ENCODE assay signal across 26 cellular contexts in genomic region chr5:142358648-142359047, GRCh38. TPM values are rescaled to one million over a fixed set of nuclear protein-coding genes. Genes with fewer than 3 reads are reported as not detected.
DNase-seq lines count a peak whose midpoint lies in the region; ATAC-seq and TF ChIP-seq lines count a peak whose summit lies in the region.
"Had no signal": no experiment of that assay in that cellular context is flagged by ENCODE, and none has a peak within 500 bp of the region (broad histone marks: within the 10 kb centered on the region; RNA-seq: fewer than 3 reads in every experiment).

No MANE protein-coding gene starts in this region.

- ATAC-seq in sciatic nerve, result no peak
- ATAC-seq: left lung; naive thymus-derived CD4-positive, alpha-beta T cell; stimulated activated naive CD8-positive, alpha-beta T cell treated with anti-CD3 and anti-CD28 coated beads, Interleukin-15, amount 100 ng/mL, for 72 hours had no signal

- TF ChIP-seq CTCF in HFFc6 (IDR thresholded peaks at IDR 0.05) (no peak), esophagus muscularis mucosa (IDR thresholded peaks at IDR 0.05) (no peak)

- H3K9me3 ChIP-seq in esophagus muscularis mucosa, result no peaks in the 10 kb centered on the region
- H3K9me3 ChIP-seq: left lung, ovary, vagina had no signal

- H3K4me3 ChIP-seq in esophagus muscularis mucosa, result no peak overlapping the region
- H3K4me3 ChIP-seq: ovary, vagina had no signal

- no peaks in the 10 kb centered on the region; the same call in 1 of the 2 replicates for H3K27me3 Mint-ChIP-seq in HFFc6 (ENCODE audit: insufficient read depth)
- H3K27me3 Mint-ChIP-seq: stimulated activated naive CD8-positive, alpha-beta T cell treated with anti-CD3 and anti-CD28 coated beads, Interleukin-15, amount 100 ng/mL, for 72 hours had no signal

- TF ChIP-seq EP300 in esophagus muscularis mucosa (IDR thresholded peaks at IDR 0.05), result no peak

- 95% methylated on average over 5 of the region's 5 CpGs for WGBS in esophagus muscularis mucosa

- peak; percentile 56 for DNase-seq in activated effector memory CD4-positive, alpha-beta T cell treated with anti-CD3 and anti-CD28 coated beads, Interleukin-2, amount 50 U/mL, for 16 hours
- DNase-seq in activated effector memory CD4-positive, alpha-beta T cell treated with Interleukin-2 at 50 U/mL for 16 hours, result no peak
- DNase-seq in HFFc6 (no peak), esophagus muscularis mucosa (ENCODE audit: extremely low spot score) (no peak), sciatic nerve (ENCODE audit: low spot score) (peak; percentile 6), iPS-NIHi11 (ENCODE audit: low spot score) (no peak), NCI-H2196 treated with DMSO at 0.1 percent for 48 hours (lab: John Stamatoyannopoulos, UW; ENCODE audit: unreplicated experiment) (no peak)
- DNase-seq in activated T-cell treated with anti-CD3 and anti-CD28 coated beads, Interleukin-2, amount 50 U/mL, for 1 hour, result no peak
- DNase-seq: activated CD4-positive, CD25-positive, alpha-beta regulatory T cell treated with anti-CD3 and anti-CD28 coated beads, Interleukin-2, amount 50 U/mL, for 72 hours; activated gamma-delta T cell; caudate nucleus; effector CD8-positive, alpha-beta T cell; left lung; midbrain; naive thymus-derived CD4-positive, alpha-beta T cell; NCI-H1436; NCI-H2081 treated with DMSO at 0.1 percent for 48 hours; NCI-H226; NCI-H526 treated with DMSO at 0.1 percent for 48 hours; ovary; Right ventricle myocardium superior; stimulated activated CD4-positive, alpha-beta T cell treated with anti-CD3 and anti-CD28 coated beads, Interleukin-1b, Interleukin-23, amount 100 ng/mL, for 48 hours; stimulated activated naive CD8-positive, alpha-beta T cell treated with anti-CD3 and anti-CD28 coated beads, Interleukin-15, amount 100 ng/mL, for 72 hours had no signal

- TF ChIP-seq POLR2A in esophagus muscularis mucosa (IDR thresholded peaks at IDR 0.05; ENCODE audit: low read depth), result no peak

- H3K36me3 Mint-ChIP-seq in HFFc6 (ENCODE audit: low read depth), result peaks cover 5% of the 10 kb centered on the region; the same call in 1 of the 2 replicates
- H3K36me3 Mint-ChIP-seq: naive thymus-derived CD4-positive, alpha-beta T cell had no signal

- no peak overlapping the region; the same call in 1 of the 2 replicates for H3K4me3 Mint-ChIP-seq in HFFc6

- H3K4me1 Mint-ChIP-seq in HFFc6 (ENCODE audit: low read depth), result peaks cover 66% of the 10 kb centered on the region

- no peaks in the 10 kb centered on the region for H3K36me3 ChIP-seq in esophagus muscularis mucosa
- H3K36me3 ChIP-seq: left lung, ovary, vagina had no signal

- no peaks in the 10 kb centered on the region for H3K9me3 Mint-ChIP-seq in HFFc6
- H3K9me3 Mint-ChIP-seq: stimulated activated naive CD8-positive, alpha-beta T cell treated with anti-CD3 and anti-CD28 coated beads, Interleukin-15, amount 100 ng/mL, for 72 hours; T-helper 2 cell treated with Interferon-gamma antibody and Interleukin-4, amounts not matched to agents 5 μg/mL and 100 μg/mL, for 36 hours had no signal

- H3K4me1 ChIP-seq in esophagus muscularis mucosa, result peaks cover 30 to 40% (median 35%) of the 10 kb centered on the region in 4 donors

- peak overlapping the region in 3 of 4 donors; percentile 88 to 98 (median 93) for H3K27ac ChIP-seq in esophagus muscularis mucosa (replicated peaks in 1 of 4)
- H3K27ac ChIP-seq: epithelial cell of prostate, ovary, vagina had no signal

- H3K27ac Mint-ChIP-seq in HFFc6, result peak overlapping the region; percentile 99; the same call in 1 of the 2 replicates
- H3K27ac Mint-ChIP-seq: stimulated activated naive CD8-positive, alpha-beta T cell treated with anti-CD3 and anti-CD28 coated beads, Interleukin-15, amount 100 ng/mL, for 72 hours had no signal

- intact Hi-C loops in esophagus muscularis mucosa (cut with DNase I) (loop anchor here (10.0 kb wide), 1 partner anchor 186 kb away; no protein-coding TSS in a partner anchor), sciatic nerve (cut with DNase I) (no loop called here)

- no peaks in the 10 kb centered on the region for H3K27me3 ChIP-seq in esophagus muscularis mucosa
- H3K27me3 ChIP-seq: ovary, vagina had no signal

RNA-seq across cellular contexts. Expression of gene SPRY4, which starts 33.8 kb away (rescaled TPM):
- 10 to 100 TPM; 26.1 to 28.9 (median 27.8) TPM for total RNA-seq in HFFc6 (2021; fragmentation: NEBNext Ultra II Directional; extraction: Animal tissue kit (Norgen Biotek cat#: 25700))
- total RNA-seq in esophagus muscularis mucosa, result 10 to 100 TPM; 15.4 to 29.0 (median 24.5) TPM
- total RNA-seq in sciatic nerve, result 59.3 TPM

Comparison
In these comparisons a context has a peak if more than half of its experiments do, and no peak if none do; other contexts are left out.
1. DNase-seq: peak in activated effector memory CD4-positive, alpha-beta T cell treated with anti-CD3 and anti-CD28 coated beads, Interleukin-2, amount 50 U/mL, for 16 hours (single experiment) and sciatic nerve (single experiment); none in activated effector memory CD4-positive, alpha-beta T cell treated with Interleukin-2 at 50 U/mL for 16 hours (single experiment), HFFc6 (single experiment), esophagus muscularis mucosa (single experiment), iPS-NIHi11 (single experiment), NCI-H2196 treated with DMSO at 0.1 percent for 48 hours (single experiment) and activated T-cell treated with anti-CD3 and anti-CD28 coated beads, Interleukin-2, amount 50 U/mL, for 1 hour (single experiment).